Comparison of ENCODE assay signal across 1 cellular context in genomic region chr13:78215458-78215857, GRCh38.
TF ChIP-seq lines count a peak whose summit lies in the region.

No MANE protein-coding gene starts in this region.

TF ChIP-seq in HEK293, 187 proteins besides CTCF, POLR2A, EP300 and RAD21 (continued from another document and continues in another):
- no peak for TF ChIP-seq PRDM4 (tag by site-specific recombination; IDR thresholded peaks at IDR 0.05)
- TF ChIP-seq GLIS2 (tag by site-specific recombination; IDR thresholded peaks at IDR 0.05): no peak
- no peak for TF ChIP-seq ZNF416 (tag by site-specific recombination; IDR thresholded peaks at IDR 0.05)
- TF ChIP-seq ZSCAN16 (tag by site-specific recombination; IDR thresholded peaks at IDR 0.05): no peak
- TF ChIP-seq, protein P1, sequence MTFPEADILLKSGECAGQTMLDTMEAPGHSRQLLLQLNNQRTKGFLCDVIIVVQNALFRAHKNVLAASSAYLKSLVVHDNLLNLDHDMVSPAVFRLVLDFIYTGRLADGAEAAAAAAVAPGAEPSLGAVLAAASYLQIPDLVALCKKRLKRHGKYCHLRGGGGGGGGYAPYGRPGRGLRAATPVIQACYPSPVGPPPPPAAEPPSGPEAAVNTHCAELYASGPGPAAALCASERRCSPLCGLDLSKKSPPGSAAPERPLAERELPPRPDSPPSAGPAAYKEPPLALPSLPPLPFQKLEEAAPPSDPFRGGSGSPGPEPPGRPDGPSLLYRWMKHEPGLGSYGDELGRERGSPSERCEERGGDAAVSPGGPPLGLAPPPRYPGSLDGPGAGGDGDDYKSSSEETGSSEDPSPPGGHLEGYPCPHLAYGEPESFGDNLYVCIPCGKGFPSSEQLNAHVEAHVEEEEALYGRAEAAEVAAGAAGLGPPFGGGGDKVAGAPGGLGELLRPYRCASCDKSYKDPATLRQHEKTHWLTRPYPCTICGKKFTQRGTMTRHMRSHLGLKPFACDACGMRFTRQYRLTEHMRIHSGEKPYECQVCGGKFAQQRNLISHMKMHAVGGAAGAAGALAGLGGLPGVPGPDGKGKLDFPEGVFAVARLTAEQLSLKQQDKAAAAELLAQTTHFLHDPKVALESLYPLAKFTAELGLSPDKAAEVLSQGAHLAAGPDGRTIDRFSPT (tag by site-specific recombination; IDR thresholded peaks at IDR 0.05): peak; percentile 96
- TF ChIP-seq, protein P2, sequence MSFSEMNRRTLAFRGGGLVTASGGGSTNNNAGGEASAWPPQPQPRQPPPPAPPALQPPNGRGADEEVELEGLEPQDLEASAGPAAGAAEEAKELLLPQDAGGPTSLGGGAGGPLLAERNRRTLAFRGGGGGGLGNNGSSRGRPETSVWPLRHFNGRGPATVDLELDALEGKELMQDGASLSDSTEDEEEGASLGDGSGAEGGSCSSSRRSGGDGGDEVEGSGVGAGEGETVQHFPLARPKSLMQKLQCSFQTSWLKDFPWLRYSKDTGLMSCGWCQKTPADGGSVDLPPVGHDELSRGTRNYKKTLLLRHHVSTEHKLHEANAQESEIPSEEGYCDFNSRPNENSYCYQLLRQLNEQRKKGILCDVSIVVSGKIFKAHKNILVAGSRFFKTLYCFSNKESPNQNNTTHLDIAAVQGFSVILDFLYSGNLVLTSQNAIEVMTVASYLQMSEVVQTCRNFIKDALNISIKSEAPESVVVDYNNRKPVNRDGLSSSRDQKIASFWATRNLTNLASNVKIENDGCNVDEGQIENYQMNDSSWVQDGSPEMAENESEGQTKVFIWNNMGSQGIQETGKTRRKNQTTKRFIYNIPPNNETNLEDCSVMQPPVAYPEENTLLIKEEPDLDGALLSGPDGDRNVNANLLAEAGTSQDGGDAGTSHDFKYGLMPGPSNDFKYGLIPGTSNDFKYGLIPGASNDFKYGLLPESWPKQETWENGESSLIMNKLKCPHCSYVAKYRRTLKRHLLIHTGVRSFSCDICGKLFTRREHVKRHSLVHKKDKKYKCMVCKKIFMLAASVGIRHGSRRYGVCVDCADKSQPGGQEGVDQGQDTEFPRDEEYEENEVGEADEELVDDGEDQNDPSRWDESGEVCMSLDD (tag by site-specific recombination; IDR thresholded peaks at IDR 0.05): no peak
- TF ChIP-seq ZNF555 (tag by site-specific recombination; conservative IDR thresholded peaks at IDR 0.05): no peak
- TF ChIP-seq ZNF621 (tag by site-specific recombination; IDR thresholded peaks at IDR 0.05): no peak
- 0 out of 2 replicates have a peak, but pooled peaks have one; percentile 17 for TF ChIP-seq ZFP37 (tag by site-specific recombination; IDR thresholded peaks at IDR 0.05)
- TF ChIP-seq, protein P3, sequence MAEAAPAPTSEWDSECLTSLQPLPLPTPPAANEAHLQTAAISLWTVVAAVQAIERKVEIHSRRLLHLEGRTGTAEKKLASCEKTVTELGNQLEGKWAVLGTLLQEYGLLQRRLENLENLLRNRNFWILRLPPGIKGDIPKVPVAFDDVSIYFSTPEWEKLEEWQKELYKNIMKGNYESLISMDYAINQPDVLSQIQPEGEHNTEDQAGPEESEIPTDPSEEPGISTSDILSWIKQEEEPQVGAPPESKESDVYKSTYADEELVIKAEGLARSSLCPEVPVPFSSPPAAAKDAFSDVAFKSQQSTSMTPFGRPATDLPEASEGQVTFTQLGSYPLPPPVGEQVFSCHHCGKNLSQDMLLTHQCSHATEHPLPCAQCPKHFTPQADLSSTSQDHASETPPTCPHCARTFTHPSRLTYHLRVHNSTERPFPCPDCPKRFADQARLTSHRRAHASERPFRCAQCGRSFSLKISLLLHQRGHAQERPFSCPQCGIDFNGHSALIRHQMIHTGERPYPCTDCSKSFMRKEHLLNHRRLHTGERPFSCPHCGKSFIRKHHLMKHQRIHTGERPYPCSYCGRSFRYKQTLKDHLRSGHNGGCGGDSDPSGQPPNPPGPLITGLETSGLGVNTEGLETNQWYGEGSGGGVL (tag by site-specific recombination; IDR thresholded peaks at IDR 0.05): no peak
- no peak for TF ChIP-seq ZNF174 (tag by site-specific recombination; IDR thresholded peaks at IDR 0.05)
- peak; percentile 29; the same call in 1 of the 2 replicates for TF ChIP-seq OSR2 (tag by site-specific recombination; IDR thresholded peaks at IDR 0.05)
- TF ChIP-seq, protein P4, sequence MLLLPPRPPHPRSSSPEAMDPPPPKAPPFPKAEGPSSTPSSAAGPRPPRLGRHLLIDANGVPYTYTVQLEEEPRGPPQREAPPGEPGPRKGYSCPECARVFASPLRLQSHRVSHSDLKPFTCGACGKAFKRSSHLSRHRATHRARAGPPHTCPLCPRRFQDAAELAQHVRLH (tag by site-specific recombination; IDR thresholded peaks at IDR 0.05): no peak
- no peak for TF ChIP-seq ZNF280D (tag by site-specific recombination; IDR thresholded peaks at IDR 0.05)
- TF ChIP-seq ZNF670 (tag by site-specific recombination; IDR thresholded peaks at IDR 0.05; ENCODE audit: low read depth): no peak
- no peak for TF ChIP-seq ZNF664 (tag by site-specific recombination; IDR thresholded peaks at IDR 0.05)
- TF ChIP-seq GLIS1 (tag by site-specific recombination; IDR thresholded peaks at IDR 0.05): no peak
- no peak for TF ChIP-seq RBAK (tag by site-specific recombination; IDR thresholded peaks at IDR 0.05)
- TF ChIP-seq, protein P5, sequence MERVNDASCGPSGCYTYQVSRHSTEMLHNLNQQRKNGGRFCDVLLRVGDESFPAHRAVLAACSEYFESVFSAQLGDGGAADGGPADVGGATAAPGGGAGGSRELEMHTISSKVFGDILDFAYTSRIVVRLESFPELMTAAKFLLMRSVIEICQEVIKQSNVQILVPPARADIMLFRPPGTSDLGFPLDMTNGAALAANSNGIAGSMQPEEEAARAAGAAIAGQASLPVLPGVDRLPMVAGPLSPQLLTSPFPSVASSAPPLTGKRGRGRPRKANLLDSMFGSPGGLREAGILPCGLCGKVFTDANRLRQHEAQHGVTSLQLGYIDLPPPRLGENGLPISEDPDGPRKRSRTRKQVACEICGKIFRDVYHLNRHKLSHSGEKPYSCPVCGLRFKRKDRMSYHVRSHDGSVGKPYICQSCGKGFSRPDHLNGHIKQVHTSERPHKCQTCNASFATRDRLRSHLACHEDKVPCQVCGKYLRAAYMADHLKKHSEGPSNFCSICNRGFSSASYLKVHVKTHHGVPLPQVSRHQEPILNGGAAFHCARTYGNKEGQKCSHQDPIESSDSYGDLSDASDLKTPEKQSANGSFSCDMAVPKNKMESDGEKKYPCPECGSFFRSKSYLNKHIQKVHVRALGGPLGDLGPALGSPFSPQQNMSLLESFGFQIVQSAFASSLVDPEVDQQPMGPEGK (tag by site-specific recombination; IDR thresholded peaks at IDR 0.05): no peak
- no peak for TF ChIP-seq GLI2 (tag by site-specific recombination; IDR thresholded peaks at IDR 0.05; ENCODE audit: borderline replicate concordance, low read depth)
- TF ChIP-seq, protein P6, sequence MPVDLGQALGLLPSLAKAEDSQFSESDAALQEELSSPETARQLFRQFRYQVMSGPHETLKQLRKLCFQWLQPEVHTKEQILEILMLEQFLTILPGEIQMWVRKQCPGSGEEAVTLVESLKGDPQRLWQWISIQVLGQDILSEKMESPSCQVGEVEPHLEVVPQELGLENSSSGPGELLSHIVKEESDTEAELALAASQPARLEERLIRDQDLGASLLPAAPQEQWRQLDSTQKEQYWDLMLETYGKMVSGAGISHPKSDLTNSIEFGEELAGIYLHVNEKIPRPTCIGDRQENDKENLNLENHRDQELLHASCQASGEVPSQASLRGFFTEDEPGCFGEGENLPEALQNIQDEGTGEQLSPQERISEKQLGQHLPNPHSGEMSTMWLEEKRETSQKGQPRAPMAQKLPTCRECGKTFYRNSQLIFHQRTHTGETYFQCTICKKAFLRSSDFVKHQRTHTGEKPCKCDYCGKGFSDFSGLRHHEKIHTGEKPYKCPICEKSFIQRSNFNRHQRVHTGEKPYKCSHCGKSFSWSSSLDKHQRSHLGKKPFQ (tag by site-specific recombination; IDR thresholded peaks at IDR 0.05): no peak
- TF ChIP-seq ATF2 (tag by site-specific recombination; IDR thresholded peaks at IDR 0.05; ENCODE audit: low read depth): no peak
- TF ChIP-seq MZF1 (tag by site-specific recombination; IDR thresholded peaks at IDR 0.05; ENCODE audit: borderline replicate concordance): no peak
- TF ChIP-seq, protein P7, sequence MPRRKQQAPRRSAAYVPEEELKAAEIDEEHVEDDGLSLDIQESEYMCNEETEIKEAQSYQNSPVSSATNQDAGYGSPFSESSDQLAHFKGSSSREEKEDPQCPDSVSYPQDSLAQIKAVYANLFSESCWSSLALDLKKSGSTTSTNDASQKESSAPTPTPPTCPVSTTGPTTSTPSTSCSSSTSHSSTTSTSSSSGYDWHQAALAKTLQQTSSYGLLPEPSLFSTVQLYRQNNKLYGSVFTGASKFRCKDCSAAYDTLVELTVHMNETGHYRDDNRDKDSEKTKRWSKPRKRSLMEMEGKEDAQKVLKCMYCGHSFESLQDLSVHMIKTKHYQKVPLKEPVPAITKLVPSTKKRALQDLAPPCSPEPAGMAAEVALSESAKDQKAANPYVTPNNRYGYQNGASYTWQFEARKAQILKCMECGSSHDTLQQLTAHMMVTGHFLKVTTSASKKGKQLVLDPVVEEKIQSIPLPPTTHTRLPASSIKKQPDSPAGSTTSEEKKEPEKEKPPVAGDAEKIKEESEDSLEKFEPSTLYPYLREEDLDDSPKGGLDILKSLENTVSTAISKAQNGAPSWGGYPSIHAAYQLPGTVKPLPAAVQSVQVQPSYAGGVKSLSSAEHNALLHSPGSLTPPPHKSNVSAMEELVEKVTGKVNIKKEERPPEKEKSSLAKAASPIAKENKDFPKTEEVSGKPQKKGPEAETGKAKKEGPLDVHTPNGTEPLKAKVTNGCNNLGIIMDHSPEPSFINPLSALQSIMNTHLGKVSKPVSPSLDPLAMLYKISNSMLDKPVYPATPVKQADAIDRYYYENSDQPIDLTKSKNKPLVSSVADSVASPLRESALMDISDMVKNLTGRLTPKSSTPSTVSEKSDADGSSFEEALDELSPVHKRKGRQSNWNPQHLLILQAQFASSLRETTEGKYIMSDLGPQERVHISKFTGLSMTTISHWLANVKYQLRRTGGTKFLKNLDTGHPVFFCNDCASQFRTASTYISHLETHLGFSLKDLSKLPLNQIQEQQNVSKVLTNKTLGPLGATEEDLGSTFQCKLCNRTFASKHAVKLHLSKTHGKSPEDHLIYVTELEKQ (tag by site-specific recombination; IDR thresholded peaks at IDR 0.05; ENCODE audit: borderline replicate concordance): 0 out of 2 replicates have a peak, but pooled peaks have one; percentile 11
- TF ChIP-seq ZNF354C (tag by site-specific recombination; IDR thresholded peaks at IDR 0.05; ENCODE audit: borderline replicate concordance, low read depth): no peak
- no peak for TF ChIP-seq ZNF311 (tag by site-specific recombination; IDR thresholded peaks at IDR 0.05; ENCODE audit: borderline replicate concordance)
- TF ChIP-seq, protein P8, sequence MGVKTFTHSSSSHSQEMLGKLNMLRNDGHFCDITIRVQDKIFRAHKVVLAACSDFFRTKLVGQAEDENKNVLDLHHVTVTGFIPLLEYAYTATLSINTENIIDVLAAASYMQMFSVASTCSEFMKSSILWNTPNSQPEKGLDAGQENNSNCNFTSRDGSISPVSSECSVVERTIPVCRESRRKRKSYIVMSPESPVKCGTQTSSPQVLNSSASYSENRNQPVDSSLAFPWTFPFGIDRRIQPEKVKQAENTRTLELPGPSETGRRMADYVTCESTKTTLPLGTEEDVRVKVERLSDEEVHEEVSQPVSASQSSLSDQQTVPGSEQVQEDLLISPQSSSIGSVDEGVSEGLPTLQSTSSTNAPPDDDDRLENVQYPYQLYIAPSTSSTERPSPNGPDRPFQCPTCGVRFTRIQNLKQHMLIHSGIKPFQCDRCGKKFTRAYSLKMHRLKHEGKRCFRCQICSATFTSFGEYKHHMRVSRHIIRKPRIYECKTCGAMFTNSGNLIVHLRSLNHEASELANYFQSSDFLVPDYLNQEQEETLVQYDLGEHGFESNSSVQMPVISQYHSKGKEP (tag by site-specific recombination; IDR thresholded peaks at IDR 0.05): no peak
- TF ChIP-seq KLF8 (tag by site-specific recombination; IDR thresholded peaks at IDR 0.05): peak; percentile 73; the same call in 1 of the 2 replicates
- TF ChIP-seq ZBTB8A (tag by site-specific recombination; IDR thresholded peaks at IDR 0.05): no peak
- TF ChIP-seq ZNF624 (tag by site-specific recombination; IDR thresholded peaks at IDR 0.05): no peak
